In genomic region chr1:35947547-35947946, GRCh38 we compare ENCODE assay signal across 22 cellular contexts. TPM values are rescaled to one million over a fixed set of nuclear protein-coding genes. Genes with fewer than 3 reads are reported as not detected.
A peak's percentile ranks its signal among the peaks of the same experiment; 100 is the strongest.
DNase-seq lines count a peak whose midpoint lies in the region; ATAC-seq, FAIRE-seq and TF ChIP-seq lines count a peak whose summit lies in the region.
"Had no signal": no experiment of that assay in that cellular context is flagged by ENCODE, and none has a peak within 500 bp of the region (broad histone marks: within the 10 kb centered on the region; RNA-seq: fewer than 3 reads in every experiment).

No MANE protein-coding gene starts in this region.

- peaks cover 0 to 3% of the 10 kb centered on the region in 2 experiments; a peak in 2 of 5 replicates for H3K4me1 ChIP-seq in K562 (replicated peaks in 1 of 2; ENCODE audit: control insufficient read depth in 2 of 2, insufficient read depth in 2 of 2, low read length in 2 of 2)
- no peaks in the 10 kb centered on the region for H3K4me1 ChIP-seq in breast epithelium
- H3K4me1 ChIP-seq: Peyer's patch, SJCRH30 had no signal

- peak overlapping the region; percentile 58 for H3K27ac Mint-ChIP-seq in activated CD4-positive, alpha-beta T cell treated with anti-CD3 and anti-CD28 coated beads for 36 hours
- H3K27ac Mint-ChIP-seq in activated CD4-positive, alpha-beta T cell treated with anti-CD3 and anti-CD28 coated beads, Interleukin-2, amount 10 ng/mL, durations not matched to agents 7 days and 5 days = no peak overlapping the region
- H3K27ac Mint-ChIP-seq in activated naive CD8-positive, alpha-beta T cell = peak overlapping the region; percentile 46
- H3K27ac Mint-ChIP-seq in activated naive CD8-positive, alpha-beta T cell treated with anti-CD3 and anti-CD28 coated beads for 36 hours = no peak overlapping the region
- H3K27ac Mint-ChIP-seq: CD4-positive, alpha-beta T cell had no signal

- H4K20me1 ChIP-seq in K562 (replicated peaks; ENCODE audit: control insufficient read depth, insufficient read depth, low read length) = 0 out of 2 replicates have a peak, but pooled peaks cover 4% of the 10 kb centered on the region

- intact Hi-C loops in activated CD4-positive, alpha-beta T cell treated with anti-CD3 and anti-CD28 coated beads for 36 hours (cut with DNase I, micrococcal nuclease) = no loop called here
- intact Hi-C loops in K562 (cut with micrococcal nuclease) = no loop called here
- intact Hi-C loops in breast epithelium (cut with DNase I; ENCODE audit: low total_unique reads) = no loop called here

- H3K27me3 Mint-ChIP-seq in activated CD4-positive, alpha-beta T cell treated with anti-CD3 and anti-CD28 coated beads for 36 hours = no peaks in the 10 kb centered on the region
- H3K27me3 Mint-ChIP-seq in activated CD4-positive, alpha-beta T cell treated with anti-CD3 and anti-CD28 coated beads, Interleukin-2, amount 10 ng/mL, durations not matched to agents 7 days and 5 days = no peaks in the 10 kb centered on the region
- H3K27me3 Mint-ChIP-seq in activated naive CD8-positive, alpha-beta T cell = no peaks in the 10 kb centered on the region
- H3K27me3 Mint-ChIP-seq in activated naive CD8-positive, alpha-beta T cell treated with anti-CD3 and anti-CD28 coated beads for 36 hours = no peaks in the 10 kb centered on the region
- H3K27me3 Mint-ChIP-seq: CD4-positive, alpha-beta T cell had no signal

- H3K27ac ChIP-seq in K562 (ENCODE audit: extremely low read depth, low read depth, low read length) (peak overlapping the region; percentile 4; the same call in 1 of the 3 replicates), breast epithelium (no peak overlapping the region)
- H3K27ac ChIP-seq: 22Rv1, BLaER1, Peyer's patch, SJCRH30 had no signal

- POLR2A ChIA-PET in activated CD4-positive, alpha-beta T cell treated with anti-CD3 and anti-CD28 coated beads for 36 hours (lab: Charles Lee) = no interaction called here
- POLR2A ChIA-PET in activated CD4-positive, alpha-beta T cell treated with anti-CD3 and anti-CD28 coated beads, Interleukin-2, amount 10 ng/mL, durations not matched to agents 7 days and 5 days (lab: Charles Lee) = no interaction called here
- POLR2A ChIA-PET in K562 (lab: Yijun Ruan, JAX) = interaction anchor here (1.2 kb wide), 1 partner anchor 11 kb away, joined by 4 read pairs; no protein-coding TSS in a partner anchor

- no peak for DNase-seq in activated CD4-positive, alpha-beta T cell treated with anti-CD3 and anti-CD28 coated beads for 36 hours
- DNase-seq in activated CD4-positive, alpha-beta T cell treated with anti-CD3 and anti-CD28 coated beads, Interleukin-2, amount 10 ng/mL, durations not matched to agents 7 days and 5 days = no peak
- DNase-seq in activated naive CD8-positive, alpha-beta T cell treated with anti-CD3 and anti-CD28 coated beads for 36 hours = no peak
- DNase-seq in K562 (ENCODE audit: extremely low read depth in 1 of 4, low spot score in 3 of 4) (no peak), breast epithelium (ENCODE audit: low spot score in 2 of 2) (no peak)
- DNase-seq: ACHN; CD4-positive, alpha-beta T cell; COR-L47; GOT3; Kasumi-1; NCI-H1694 treated with DMSO at 0.1 percent for 48 hours; NCI-H2081 treated with DMSO at 0.1 percent for 48 hours; NCI-H2171 treated with DMSO at 0.1 percent for 48 hours; NCI-H526; Peyer's patch; SJCRH30 had no signal

- H3K4me3 ChIP-seq in K562 (no peak overlapping the region), breast epithelium (no peak overlapping the region)
- H3K4me3 ChIP-seq: BLaER1, Peyer's patch, SJCRH30 had no signal

- TF ChIP-seq EP300 in K562 (IDR thresholded peaks at IDR 0.05; ENCODE audit: low read length) = no peak

- no peaks in the 10 kb centered on the region for H3K9me1 ChIP-seq in K562 (ENCODE audit: control insufficient read depth, insufficient read depth, low read length)

- no peak overlapping the region for H3K4me3 Mint-ChIP-seq in activated CD4-positive, alpha-beta T cell treated with anti-CD3 and anti-CD28 coated beads for 36 hours
- H3K4me3 Mint-ChIP-seq in activated CD4-positive, alpha-beta T cell treated with anti-CD3 and anti-CD28 coated beads, Interleukin-2, amount 10 ng/mL, durations not matched to agents 7 days and 5 days = no peak overlapping the region
- H3K4me3 Mint-ChIP-seq in activated naive CD8-positive, alpha-beta T cell = no peak overlapping the region
- no peak overlapping the region for H3K4me3 Mint-ChIP-seq in activated naive CD8-positive, alpha-beta T cell treated with anti-CD3 and anti-CD28 coated beads for 36 hours
- H3K4me3 Mint-ChIP-seq: CD4-positive, alpha-beta T cell had no signal

- H3K36me3 Mint-ChIP-seq in activated CD4-positive, alpha-beta T cell treated with anti-CD3 and anti-CD28 coated beads for 36 hours (ENCODE audit: low read depth) = peaks cover 24% of the 10 kb centered on the region
- peaks cover 30% of the 10 kb centered on the region for H3K36me3 Mint-ChIP-seq in activated CD4-positive, alpha-beta T cell treated with anti-CD3 and anti-CD28 coated beads, Interleukin-2, amount 10 ng/mL, durations not matched to agents 7 days and 5 days (ENCODE audit: low read depth)
- peaks cover 14% of the 10 kb centered on the region for H3K36me3 Mint-ChIP-seq in activated naive CD8-positive, alpha-beta T cell
- peaks cover 20% of the 10 kb centered on the region for H3K36me3 Mint-ChIP-seq in activated naive CD8-positive, alpha-beta T cell treated with anti-CD3 and anti-CD28 coated beads for 36 hours

- H3K4me2 ChIP-seq in K562 (ENCODE audit: insufficient read depth, low read length) = no peak overlapping the region
- H3K4me2 ChIP-seq: BLaER1 had no signal

- BruUV-seq in K562 (replicated peaks; lab: Mats Ljungman, UMichigan) = no TSS peak

- FAIRE-seq in K562 (lab: Jason Lieb, UNC) = no peak
- FAIRE-seq: GM12892 had no signal

- peaks cover 41% of the 10 kb centered on the region for H3K4me1 Mint-ChIP-seq in activated CD4-positive, alpha-beta T cell treated with anti-CD3 and anti-CD28 coated beads for 36 hours
- peaks cover 40% of the 10 kb centered on the region for H3K4me1 Mint-ChIP-seq in activated CD4-positive, alpha-beta T cell treated with anti-CD3 and anti-CD28 coated beads, Interleukin-2, amount 10 ng/mL, durations not matched to agents 7 days and 5 days
- H3K4me1 Mint-ChIP-seq in activated naive CD8-positive, alpha-beta T cell (ENCODE audit: low read depth) = peaks cover 38% of the 10 kb centered on the region
- H3K4me1 Mint-ChIP-seq in activated naive CD8-positive, alpha-beta T cell treated with anti-CD3 and anti-CD28 coated beads for 36 hours = peaks cover 24% of the 10 kb centered on the region

- H3K9me3 Mint-ChIP-seq in activated CD4-positive, alpha-beta T cell treated with anti-CD3 and anti-CD28 coated beads for 36 hours (ENCODE audit: low read depth) = no peaks in the 10 kb centered on the region
- H3K9me3 Mint-ChIP-seq in activated CD4-positive, alpha-beta T cell treated with anti-CD3 and anti-CD28 coated beads, Interleukin-2, amount 10 ng/mL, durations not matched to agents 7 days and 5 days = no peaks in the 10 kb centered on the region
- H3K9me3 Mint-ChIP-seq in activated naive CD8-positive, alpha-beta T cell (ENCODE audit: low read depth) = no peaks in the 10 kb centered on the region
- peaks cover 2% of the 10 kb centered on the region for H3K9me3 Mint-ChIP-seq in activated naive CD8-positive, alpha-beta T cell treated with anti-CD3 and anti-CD28 coated beads for 36 hours
- H3K9me3 Mint-ChIP-seq: CD4-positive, alpha-beta T cell had no signal

- CTCF ChIA-PET in activated CD4-positive, alpha-beta T cell treated with anti-CD3 and anti-CD28 coated beads for 36 hours (lab: Charles Lee) = interaction anchor here (0.5 to 0.6 kb wide), 2 partner anchors 9 to 1095 kb away, joined by 3 read pairs; no protein-coding TSS in a partner anchor
- CTCF ChIA-PET in activated CD4-positive, alpha-beta T cell treated with anti-CD3 and anti-CD28 coated beads, Interleukin-2, amount 10 ng/mL, durations not matched to agents 7 days and 5 days (lab: Charles Lee) = interaction anchor here (0.6 to 1.0 kb wide), 2 partner anchors 17 to 110 kb away, joined by 3 to 4 read pairs; partner anchors contain the start of gene AGO3
- CTCF ChIA-PET in K562 (lab: Yijun Ruan, JAX; ENCODE audit: low intra/inter-chr PET ratio) = no interaction called here

- no peak for TF ChIP-seq RAD21 in K562 (CRISPR knock-in tag; conservative IDR thresholded peaks at IDR 0.05 in 1 of 2, IDR thresholded peaks at IDR 0.05 in 1 of 2)

- H3K27me3 ChIP-seq in K562 (ENCODE audit: control insufficient read depth in 2 of 2, insufficient read depth in 2 of 2, low read length in 2 of 2) (no peaks in the 10 kb centered on the region), breast epithelium (no peaks in the 10 kb centered on the region)
- H3K27me3 ChIP-seq: BLaER1, Peyer's patch, SJCRH30 had no signal

- H3K9ac ChIP-seq in K562 (ENCODE audit: insufficient read depth in 1 of 2, low read depth in 2 of 2, low read length in 2 of 2) = no peak overlapping the region
- H3K9ac ChIP-seq: BLaER1 had no signal

- WGBS in K562 (ENCODE audit: insufficient coverage, low coverage, missing lambda C conversion rate) = 49% methylated on average over 2 of the region's 2 CpGs

- H2AFZ ChIP-seq in K562 (ENCODE audit: low read depth, low read length) = no peak overlapping the region

- ATAC-seq in activated CD4-positive, alpha-beta T cell treated with anti-CD3 and anti-CD28 coated beads for 36 hours = peak; percentile 53
- no peak for ATAC-seq in K562
- ATAC-seq in HG02759 (IDR thresholded peaks at IDR 0.05; ENCODE audit: unreplicated experiment) = no peak
- ATAC-seq in HG02981 (IDR thresholded peaks at IDR 0.05; ENCODE audit: unreplicated experiment) = no peak

- in situ Hi-C loops in K562 (cut with MboI) = no loop called here

- TF ChIP-seq CTCF in K562 (IDR thresholded peaks at IDR 0.05 in 2 of 3, conservative IDR thresholded peaks at IDR 0.05 in 1 of 3; ENCODE audit: insufficient read depth in 2 of 3, low read depth in 1 of 3, low read length in 3 of 3) = no peak
- TF ChIP-seq CTCF in breast epithelium (IDR thresholded peaks at IDR 0.05) = no peak

- H3K36me3 ChIP-seq in K562 (ENCODE audit: control insufficient read depth, insufficient read depth, low read length) = peaks cover 30% of the 10 kb centered on the region
- no peaks in the 10 kb centered on the region for H3K36me3 ChIP-seq in breast epithelium
- H3K36me3 ChIP-seq: Peyer's patch had no signal

- H3K9me3 ChIP-seq in K562 (replicated peaks; ENCODE audit: control insufficient read depth, insufficient read depth, low read depth, low read length) (no peaks in the 10 kb centered on the region), breast epithelium (no peaks in the 10 kb centered on the region)
- H3K9me3 ChIP-seq: BLaER1, Peyer's patch, SJCRH30 had no signal

- TF ChIP-seq POLR2A in K562 (conservative IDR thresholded peaks at IDR 0.05) (no peak), breast epithelium (IDR thresholded peaks at IDR 0.05) (no peak)

- peaks cover 59% of the 10 kb centered on the region for H3K79me2 ChIP-seq in K562 (ENCODE audit: control insufficient read depth, insufficient read depth, low read length)

RNA-seq across cellular contexts. Expression of gene AGO3, which starts 16.6 kb away (rescaled TPM):
- 10 to 100 TPM; 23.3 to 33.8 TPM for total RNA-seq in activated CD4-positive, alpha-beta T cell treated with anti-CD3 and anti-CD28 coated beads for 36 hours
- total RNA-seq in activated CD4-positive, alpha-beta T cell treated with anti-CD3 and anti-CD28 coated beads, Interleukin-2, amount 10 ng/mL, durations not matched to agents 7 days and 5 days = 10 to 100 TPM; 28.7 to 29.4 TPM
- 10 to 100 TPM; 24.5 to 26.0 TPM for total RNA-seq in activated naive CD8-positive, alpha-beta T cell treated with anti-CD3 and anti-CD28 coated beads for 36 hours
- 154 and 202 TPM in 2 replicates for total RNA-seq in K562 (2011; cell fraction: chromatin; rRNA removed; ENCODE audit: low replicate concordance)
- total RNA-seq in K562 (2011; cell fraction: nucleolus; rRNA removed) = 54.0 and 60.4 TPM in 2 replicates
- 64.7 and 73.4 TPM in 2 replicates for total RNA-seq in K562 (2011; cell fraction: nucleoplasm; rRNA removed)
- total RNA-seq in K562 (2014; rRNA removed) (19.2 and 21.8 TPM in 2 replicates), K562 (2014; rRNA removed; fragmentation: Illumina TruSeq; extraction: Trizol) (31.2 and 36.0 TPM in 2 replicates), K562 (2015; rRNA removed; fragmentation: Illumina TruSeq; extraction: Trizol) (22.7 and 24.6 TPM in 2 replicates), K562 (2021) (26.3 and 31.1 TPM in 2 replicates), breast epithelium (10 to 100 TPM; 28.2 TPM)
- polyA plus RNA-seq in K562 (2011; rRNA removed) (41.5 and 47.3 TPM in 2 replicates), K562 (2014; fragmentation: Illumina TruSeq; extraction: Trizol) (25.7 and 28.4 TPM in 2 replicates), K562 (2014; fragmentation: Nextera tagmentation; extraction: Ambion mirVana) (1 to 10 TPM; 4.5 to 4.6 TPM), K562 (2014; rRNA removed) (17.3 and 20.3 TPM in 2 replicates)
- 16.6 and 25.4 TPM in 2 replicates for polyA plus RNA-seq in K562 (2011; cell fraction: cytosol; rRNA removed)
- polyA plus RNA-seq in K562 (2011; cell fraction: nucleus; rRNA removed) = 59.9 and 63.6 TPM in 2 replicates
- 14.7 and 15.5 TPM in 2 replicates for polyA plus RNA-seq in K562 (2012)
- 106 and 124 TPM in 2 replicates for polyA minus RNA-seq in K562 (2011; rRNA and poly(A)+ RNA removed)
- 34.4 and 36.0 TPM in 2 replicates for polyA minus RNA-seq in K562 (2011; cell fraction: cytosol; rRNA and poly(A)+ RNA removed)
- 35.7 and 79.5 TPM in 2 replicates for polyA minus RNA-seq in K562 (2011; cell fraction: nucleus; rRNA and poly(A)+ RNA removed)

Comparison
In these comparisons a context has a peak if more than half of its experiments do, and no peak if none do; other contexts are left out.
1. H3K27ac Mint-ChIP-seq: peak in activated CD4-positive, alpha-beta T cell treated with anti-CD3 and anti-CD28 coated beads for 36 hours (single experiment) and activated naive CD8-positive, alpha-beta T cell (single experiment); none in activated CD4-positive, alpha-beta T cell treated with anti-CD3 and anti-CD28 coated beads, Interleukin-2, amount 10 ng/mL, durations not matched to agents 7 days and 5 days (single experiment) and activated naive CD8-positive, alpha-beta T cell treated with anti-CD3 and anti-CD28 coated beads for 36 hours (single experiment).